ENCODE assay signal across 8 cellular contexts in the genomic region with DNA sequence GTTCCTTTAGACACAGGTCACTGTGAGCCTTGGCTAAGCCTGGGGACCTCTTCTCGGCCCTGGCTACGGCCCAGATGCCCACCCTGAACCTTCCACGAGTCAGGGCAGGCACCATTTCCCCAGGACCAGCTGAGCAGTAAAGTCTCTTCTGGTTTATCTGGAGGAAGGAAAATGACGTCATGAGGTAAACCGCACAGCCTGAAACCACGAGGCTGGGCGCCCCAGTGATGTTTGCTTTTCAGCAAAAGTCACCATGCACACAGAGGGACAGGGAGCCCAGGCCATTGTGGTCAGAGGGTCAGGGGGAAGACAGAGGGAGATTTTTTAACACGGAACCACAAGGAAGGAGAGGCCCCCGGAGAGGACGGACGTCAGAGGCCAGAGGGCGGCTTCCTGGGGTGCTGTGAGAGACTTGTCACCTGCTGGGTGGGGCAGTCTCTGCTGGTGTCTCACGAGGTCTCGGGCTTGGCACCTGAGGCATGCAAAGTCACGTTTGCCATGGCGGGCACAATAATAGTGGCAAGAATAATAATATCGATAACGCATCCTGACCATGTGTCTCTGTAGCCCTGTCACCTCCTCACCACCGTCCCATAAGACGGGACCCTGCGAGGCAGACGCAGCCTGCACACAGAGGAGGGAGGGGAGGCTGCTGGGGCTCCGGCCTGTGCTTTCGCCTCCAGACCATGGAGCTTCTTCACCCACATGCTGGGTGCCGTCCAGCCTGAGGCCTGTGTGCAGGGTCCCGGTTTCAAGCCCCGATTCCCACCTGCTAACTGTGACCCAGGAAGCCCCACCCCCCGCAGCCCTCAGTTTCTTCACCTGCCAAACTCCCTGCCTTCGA. TPM values are rescaled to one million over a fixed set of nuclear protein-coding genes. Genes with fewer than 3 reads are reported as not detected.
DNase-seq lines count a peak whose midpoint lies in the region; ATAC-seq and TF ChIP-seq lines count a peak whose summit lies in the region.

No MANE protein-coding gene starts in this region.

- no peaks in the 10 kb centered on the region for H3K9me3 Mint-ChIP-seq in CD4-positive, alpha-beta T cell
- H3K9me3 Mint-ChIP-seq in activated CD8-positive, alpha-beta T cell treated with anti-CD3 and anti-CD28 coated beads, Interleukin-2, amount 10 ng/mL, durations not matched to agents 7 days and 5 days (ENCODE audit: insufficient read depth): no peaks in the 10 kb centered on the region
- no peaks in the 10 kb centered on the region for H3K9me3 Mint-ChIP-seq in GM23338

- H3K27me3 ChIP-seq in CD4-positive, alpha-beta T cell (ENCODE audit: control insufficient read depth, insufficient read depth, low read length): no peaks in the 10 kb centered on the region
- no peaks in the 10 kb centered on the region for H3K27me3 ChIP-seq in Loucy (ENCODE audit: insufficient read depth, low read length, poor library complexity, severe bottlenecking)
- no peaks in the 10 kb centered on the region for H3K27me3 ChIP-seq in GM23338 (ENCODE audit: insufficient read depth)
- no peaks in the 10 kb centered on the region for H3K27me3 ChIP-seq in thyroid gland

- 85 to 88% methylated on average over 26 to 29 of the region's 29 CpGs for WGBS in thyroid gland, 2 donors

- POLR2A ChIA-PET in CD4-positive, alpha-beta T cell (lab: Charles Lee): interaction anchor here (0.8 to 1.3 kb wide), 2 partner anchors 30 to 33 kb away, joined by 3 to 6 read pairs; partner anchors contain the start of gene FOSL2
- POLR2A ChIA-PET in activated CD8-positive, alpha-beta T cell treated with anti-CD3 and anti-CD28 coated beads, Interleukin-2, amount 10 ng/mL, durations not matched to agents 7 days and 5 days (lab: Charles Lee): interaction anchor here (1.5 to 1.7 kb wide), 2 partner anchors 31 to 34 kb away, joined by 5 read pairs; partner anchors contain the start of gene FOSL2

- H2AFZ ChIP-seq in Loucy (ENCODE audit: low read length) (no peak overlapping the region), GM23338 (no peak overlapping the region)

- no peak for TF ChIP-seq CTCF in CD4-positive, alpha-beta T cell (IDR thresholded peaks at IDR 0.05)
- TF ChIP-seq CTCF in Loucy (conservative IDR thresholded peaks at IDR 0.05; ENCODE audit: low read length): no peak
- TF ChIP-seq CTCF in GM23338 (conservative IDR thresholded peaks at IDR 0.05; ENCODE audit: low read depth in 2 of 2): no peak
- TF ChIP-seq CTCF in thyroid gland (IDR thresholded peaks at IDR 0.05): no peak

- H3K4me1 ChIP-seq in Loucy (ENCODE audit: insufficient read depth, low read length, poor library complexity, severe bottlenecking) (peaks cover 79% of the 10 kb centered on the region), GM23338 (ENCODE audit: insufficient read depth) (no peaks in the 10 kb centered on the region), thyroid gland (peaks cover 16 to 22% of the 10 kb centered on the region in 2 donors)

- no peaks in the 10 kb centered on the region for H3K9me3 ChIP-seq in CD4-positive, alpha-beta T cell (ENCODE audit: control insufficient read depth, low read length)
- H3K9me3 ChIP-seq in Loucy (ENCODE audit: insufficient read depth, low read depth, low read length): no peaks in the 10 kb centered on the region
- H3K9me3 ChIP-seq in thyroid gland: no peaks in the 10 kb centered on the region

- no peak for TF ChIP-seq POLR2A in thyroid gland (IDR thresholded peaks at IDR 0.05)

- H3K27me3 Mint-ChIP-seq in CD4-positive, alpha-beta T cell: peaks cover 4% of the 10 kb centered on the region
- no peaks in the 10 kb centered on the region for H3K27me3 Mint-ChIP-seq in activated CD8-positive, alpha-beta T cell treated with anti-CD3 and anti-CD28 coated beads, Interleukin-2, amount 10 ng/mL, durations not matched to agents 7 days and 5 days (ENCODE audit: low read depth)
- peaks cover 6% of the 10 kb centered on the region for H3K27me3 Mint-ChIP-seq in GM23338 (ENCODE audit: insufficient read depth, low read depth, poor library complexity)

- H3K4me3 Mint-ChIP-seq in CD4-positive, alpha-beta T cell: peak overlapping the region; percentile 91
- peak overlapping the region; percentile 67 for H3K4me3 Mint-ChIP-seq in activated CD8-positive, alpha-beta T cell treated with anti-CD3 and anti-CD28 coated beads, Interleukin-2, amount 10 ng/mL, durations not matched to agents 7 days and 5 days
- no peak overlapping the region for H3K4me3 Mint-ChIP-seq in GM23338

- peak overlapping the region; percentile 74 for H3K4me2 ChIP-seq in Loucy (ENCODE audit: low read depth, low read length, poor library complexity, severe bottlenecking)
- no peak overlapping the region for H3K4me2 ChIP-seq in GM23338

- H3K4me3 ChIP-seq in Loucy (ENCODE audit: low read length, poor library complexity, severe bottlenecking) (peak overlapping the region; percentile 55), GM23338 (no peak overlapping the region), thyroid gland (replicated peaks in 1 of 3) (no peak overlapping the region)

- intact Hi-C loops in CD4-positive, alpha-beta T cell (cut with DNase I, micrococcal nuclease): loop anchor here (1.0 to 5.0 kb wide), 3 partner anchors 31 to 48 kb away; no protein-coding TSS in a partner anchor
- intact Hi-C loops in thyroid gland (cut with DNase I): no loop called here

- peak overlapping the region; percentile 89 for H3K27ac Mint-ChIP-seq in CD4-positive, alpha-beta T cell
- peak overlapping the region; percentile 97 for H3K27ac Mint-ChIP-seq in activated CD8-positive, alpha-beta T cell treated with anti-CD3 and anti-CD28 coated beads, Interleukin-2, amount 10 ng/mL, durations not matched to agents 7 days and 5 days
- no peak overlapping the region for H3K27ac Mint-ChIP-seq in GM23338

- H3F3A ChIP-seq in Loucy (ENCODE audit: low read depth) (no peaks in the 10 kb centered on the region), GM23338 (replicated peaks; ENCODE audit: low read depth) (no peaks in the 10 kb centered on the region)

- CTCF ChIA-PET in CD4-positive, alpha-beta T cell (lab: Charles Lee): no interaction called here
- CTCF ChIA-PET in activated CD8-positive, alpha-beta T cell treated with anti-CD3 and anti-CD28 coated beads, Interleukin-2, amount 10 ng/mL, durations not matched to agents 7 days and 5 days (lab: Charles Lee): no interaction called here

- peaks cover 17% of the 10 kb centered on the region; the same call in 1 of the 2 replicates for H3K79me2 ChIP-seq in Loucy (ENCODE audit: insufficient read depth, low read length)
- no peaks in the 10 kb centered on the region for H3K79me2 ChIP-seq in GM23338 (replicated peaks; ENCODE audit: insufficient read depth)

- DNase-seq in CD4-positive, alpha-beta T cell: peak; percentile 54 to 85 (median 68)
- peak; percentile 91 for DNase-seq in activated CD8-positive, alpha-beta T cell treated with anti-CD3 and anti-CD28 coated beads, Interleukin-2, amount 10 ng/mL, durations not matched to agents 7 days and 5 days
- DNase-seq in stimulated activated CD4-positive, alpha-beta T cell treated with anti-CD3 and anti-CD28 coated beads, Interleukin-2, amount 100 ng/mL, for 4 hours (ENCODE audit: low read depth): peak; percentile 68
- DNase-seq in GM23338 (ENCODE audit: low spot score) (no peak), thyroid gland (no peak)

- H4K20me1 ChIP-seq in Loucy (ENCODE audit: insufficient read depth, low read length, poor library complexity, severe bottlenecking) (no peaks in the 10 kb centered on the region), GM23338 (replicated peaks; ENCODE audit: insufficient read depth) (no peaks in the 10 kb centered on the region)

- no peak overlapping the region for H3K27ac ChIP-seq in CD4-positive, alpha-beta T cell (ENCODE audit: low read depth, low read length)
- no peak overlapping the region for H3K27ac ChIP-seq in GM23338 (ENCODE audit: low read depth)
- no peak overlapping the region for H3K27ac ChIP-seq in thyroid gland

- peaks cover 53% of the 10 kb centered on the region for H3K4me1 Mint-ChIP-seq in CD4-positive, alpha-beta T cell (ENCODE audit: low read depth)
- H3K4me1 Mint-ChIP-seq in activated CD8-positive, alpha-beta T cell treated with anti-CD3 and anti-CD28 coated beads, Interleukin-2, amount 10 ng/mL, durations not matched to agents 7 days and 5 days (ENCODE audit: low read depth): peaks cover 61% of the 10 kb centered on the region
- H3K4me1 Mint-ChIP-seq in GM23338: peaks cover 14% of the 10 kb centered on the region

- no peaks in the 10 kb centered on the region for H3K36me3 ChIP-seq in Loucy (ENCODE audit: insufficient read depth, low read length)
- H3K36me3 ChIP-seq in GM23338 (ENCODE audit: insufficient read depth): no peaks in the 10 kb centered on the region
- H3K36me3 ChIP-seq in thyroid gland: no peaks in the 10 kb centered on the region

- no peaks in the 10 kb centered on the region for H3K36me3 Mint-ChIP-seq in CD4-positive, alpha-beta T cell (ENCODE audit: low read depth)
- H3K36me3 Mint-ChIP-seq in activated CD8-positive, alpha-beta T cell treated with anti-CD3 and anti-CD28 coated beads, Interleukin-2, amount 10 ng/mL, durations not matched to agents 7 days and 5 days (ENCODE audit: low read depth): no peaks in the 10 kb centered on the region
- H3K36me3 Mint-ChIP-seq in GM23338 (ENCODE audit: low read depth): no peaks in the 10 kb centered on the region

- H3K9me2 ChIP-seq in Loucy (replicated peaks; ENCODE audit: low read depth, low read length) (no peaks in the 10 kb centered on the region), GM23338 (ENCODE audit: insufficient read depth) (no peaks in the 10 kb centered on the region)

- peak overlapping the region; percentile 65 for H3K9ac ChIP-seq in Loucy (ENCODE audit: low read depth, low read length, poor library complexity, severe bottlenecking)

- peak; percentile 84 for ATAC-seq in CD4-positive, alpha-beta T cell (ENCODE audit: poor library complexity)
- ATAC-seq in GM21528 (IDR thresholded peaks at IDR 0.05; ENCODE audit: low FRiP score, unreplicated experiment): peak; percentile 79
- peak; percentile 83 for ATAC-seq in activated CD8-positive, alpha-beta T cell treated with anti-CD3 and anti-CD28 coated beads, Interleukin-2, amount 10 ng/mL, durations not matched to agents 7 days and 5 days
- ATAC-seq in esophagus mucosa: peak; percentile 5
- no peak for ATAC-seq in GM23338

TF ChIP-seq in GM23338, 12 proteins besides CTCF, POLR2A, EP300 and RAD21:
- no peak for TF ChIP-seq EZH2 (IDR thresholded peaks at IDR 0.05; ENCODE audit: low read depth, unreplicated experiment)

RNA-seq across cellular contexts. Expression of gene FOSL2, which starts 33.2 kb away (rescaled TPM):
- total RNA-seq in CD4-positive, alpha-beta T cell: 100 to 1,000 TPM; 152 to 155 TPM
- 10 to 100 TPM; 37.3 to 40.9 TPM for total RNA-seq in activated CD8-positive, alpha-beta T cell treated with anti-CD3 and anti-CD28 coated beads, Interleukin-2, amount 10 ng/mL, durations not matched to agents 7 days and 5 days
- total RNA-seq in esophagus mucosa: 166 TPM
- 2.3 and 4.3 TPM in 2 replicates for total RNA-seq in GM23338 (2014; rRNA removed; shearing (Covaris generic))
- 0.60 and 0.61 TPM in 2 replicates for polyA plus RNA-seq in GM23338 (2016; fragmentation: Nextera tagmentation; extraction: Ambion mirVana)
- total RNA-seq in thyroid gland: 10 to 100 TPM; 30.7 to 85.1 (median 40.6) TPM

Comparison
In these comparisons a context has a peak if more than half of its experiments do, and no peak if none do; other contexts are left out.
1. DNase-seq: peak in CD4-positive, alpha-beta T cell (10 of 10), activated CD8-positive, alpha-beta T cell treated with anti-CD3 and anti-CD28 coated beads, Interleukin-2, amount 10 ng/mL, durations not matched to agents 7 days and 5 days (single experiment) and stimulated activated CD4-positive, alpha-beta T cell treated with anti-CD3 and anti-CD28 coated beads, Interleukin-2, amount 100 ng/mL, for 4 hours (single experiment); none in GM23338 (single experiment) and thyroid gland (0 of 2).